ENCODE assay signal across 1 cellular context in the genomic region with DNA sequence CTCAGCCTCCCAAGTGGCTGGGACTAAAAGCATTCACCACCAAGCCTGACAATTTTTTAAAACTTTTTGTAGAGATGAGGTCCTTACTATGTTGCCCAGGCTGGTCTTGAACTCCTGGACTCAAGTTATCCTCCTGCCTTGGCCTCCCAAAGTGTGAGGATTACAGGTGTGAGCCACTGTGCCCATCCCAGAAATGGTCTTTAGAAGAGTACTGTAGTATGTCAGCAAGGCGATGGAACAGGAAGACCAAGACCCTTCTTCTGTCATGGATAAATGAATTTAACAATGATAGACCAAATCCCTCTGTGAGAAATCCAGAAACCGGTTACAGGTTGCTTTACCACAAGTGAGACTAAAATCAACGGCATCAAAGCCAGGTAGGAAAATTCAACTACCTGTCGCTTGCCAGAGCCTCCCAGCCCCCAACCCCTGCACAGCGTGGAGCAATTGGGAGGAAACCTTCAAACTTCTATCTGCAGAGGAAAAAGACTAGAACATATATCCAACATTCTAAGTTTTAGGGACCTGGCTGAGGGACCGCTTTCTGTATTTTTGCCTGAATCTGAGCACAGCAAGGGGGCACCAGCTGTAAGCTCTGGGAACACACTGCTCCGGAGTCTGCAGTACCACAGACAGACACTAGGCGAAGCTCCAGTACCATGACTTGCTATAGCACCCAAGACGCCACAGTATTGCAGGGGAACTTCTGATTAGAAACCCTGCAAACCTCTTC.
A peak's percentile ranks its signal among the peaks of the same experiment; 100 is the strongest.
TF ChIP-seq lines count a peak whose summit lies in the region.

No MANE protein-coding gene starts in this region.

TF ChIP-seq in HepG2, 621 proteins besides CTCF, POLR2A, EP300 and RAD21 (continued from another document and continues in another):
- TF ChIP-seq, protein P1, sequence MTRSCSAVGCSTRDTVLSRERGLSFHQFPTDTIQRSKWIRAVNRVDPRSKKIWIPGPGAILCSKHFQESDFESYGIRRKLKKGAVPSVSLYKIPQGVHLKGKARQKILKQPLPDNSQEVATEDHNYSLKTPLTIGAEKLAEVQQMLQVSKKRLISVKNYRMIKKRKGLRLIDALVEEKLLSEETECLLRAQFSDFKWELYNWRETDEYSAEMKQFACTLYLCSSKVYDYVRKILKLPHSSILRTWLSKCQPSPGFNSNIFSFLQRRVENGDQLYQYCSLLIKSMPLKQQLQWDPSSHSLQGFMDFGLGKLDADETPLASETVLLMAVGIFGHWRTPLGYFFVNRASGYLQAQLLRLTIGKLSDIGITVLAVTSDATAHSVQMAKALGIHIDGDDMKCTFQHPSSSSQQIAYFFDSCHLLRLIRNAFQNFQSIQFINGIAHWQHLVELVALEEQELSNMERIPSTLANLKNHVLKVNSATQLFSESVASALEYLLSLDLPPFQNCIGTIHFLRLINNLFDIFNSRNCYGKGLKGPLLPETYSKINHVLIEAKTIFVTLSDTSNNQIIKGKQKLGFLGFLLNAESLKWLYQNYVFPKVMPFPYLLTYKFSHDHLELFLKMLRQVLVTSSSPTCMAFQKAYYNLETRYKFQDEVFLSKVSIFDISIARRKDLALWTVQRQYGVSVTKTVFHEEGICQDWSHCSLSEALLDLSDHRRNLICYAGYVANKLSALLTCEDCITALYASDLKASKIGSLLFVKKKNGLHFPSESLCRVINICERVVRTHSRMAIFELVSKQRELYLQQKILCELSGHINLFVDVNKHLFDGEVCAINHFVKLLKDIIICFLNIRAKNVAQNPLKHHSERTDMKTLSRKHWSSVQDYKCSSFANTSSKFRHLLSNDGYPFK (CRISPR knock-in tag; IDR thresholded peaks at IDR 0.05; ENCODE audit: borderline replicate concordance), result no peak
- TF ChIP-seq SOX13 (IDR thresholded peaks at IDR 0.05) (no peak), SOX13 (CRISPR knock-in tag; conservative IDR thresholded peaks at IDR 0.05 in 1 of 2, IDR thresholded peaks at IDR 0.05 in 1 of 2) (peak in 1 of 2 experiments; percentile 39; a peak in 1 of 4 replicates), NR2F6 (IDR thresholded peaks at IDR 0.05) (no peak), NR2F6 (CRISPR knock-in tag; IDR thresholded peaks at IDR 0.05) (no peak), ZNF572 (CRISPR knock-in tag; IDR thresholded peaks at IDR 0.05) (no peak), RBM39 (IDR thresholded peaks at IDR 0.05; ENCODE audit: low read depth, low read length, poor library complexity, severe bottlenecking) (no peak), REXO4 (CRISPR knock-in tag; IDR thresholded peaks at IDR 0.05; ENCODE audit: borderline replicate concordance) (no peak), GABPA (IDR thresholded peaks at IDR 0.05; ENCODE audit: low read depth, low read length) (no peak), GABPA (CRISPR knock-in tag; IDR thresholded peaks at IDR 0.05; ENCODE audit: low read depth) (no peak), ZNF101 (CRISPR knock-in tag; IDR thresholded peaks at IDR 0.05; ENCODE audit: borderline replicate concordance, low read depth) (no peak), NONO (IDR thresholded peaks at IDR 0.05) (no peak), NONO (CRISPR knock-in tag; conservative IDR thresholded peaks at IDR 0.05) (no peak), ZNF337 (CRISPR knock-in tag; IDR thresholded peaks at IDR 0.05; ENCODE audit: borderline replicate concordance, low read depth) (no peak), ZMYM4 (CRISPR knock-in tag; IDR thresholded peaks at IDR 0.05) (0 out of 2 replicates have a peak, but pooled peaks have one; percentile 43), KAT7 (CRISPR knock-in tag; IDR thresholded peaks at IDR 0.05; ENCODE audit: borderline replicate concordance) (no peak), SALL1 (CRISPR knock-in tag; IDR thresholded peaks at IDR 0.05) (peak; percentile 29; the same call in 1 of the 2 replicates), NFIB (CRISPR knock-in tag; IDR thresholded peaks at IDR 0.05; ENCODE audit: borderline replicate concordance) (no peak), GTF2F1 (IDR thresholded peaks at IDR 0.05; ENCODE audit: low read length) (0 out of 2 replicates have a peak, but pooled peaks have one; percentile 27), TARDBP (CRISPR knock-in tag; IDR thresholded peaks at IDR 0.05) (0 out of 2 replicates have a peak, but pooled peaks have one; percentile 26), ZNF839 (CRISPR knock-in tag; IDR thresholded peaks at IDR 0.05; ENCODE audit: borderline replicate concordance) (no peak), ZNF180 (CRISPR knock-in tag; IDR thresholded peaks at IDR 0.05; ENCODE audit: borderline replicate concordance, low read depth) (no peak), FOSL2 (CRISPR knock-in tag; IDR thresholded peaks at IDR 0.05) (peak; percentile 44), SAP130 (CRISPR knock-in tag; IDR thresholded peaks at IDR 0.05; ENCODE audit: low read depth) (peak; percentile 33; the same call in 1 of the 2 replicates), MEIS1 (CRISPR knock-in tag; IDR thresholded peaks at IDR 0.05; ENCODE audit: borderline replicate concordance) (0 out of 2 replicates have a peak, but pooled peaks have one; percentile 54), CCDC6 (CRISPR knock-in tag; IDR thresholded peaks at IDR 0.05) (0 out of 2 replicates have a peak, but pooled peaks have one; percentile 43), POLR2G (IDR thresholded peaks at IDR 0.05; ENCODE audit: low read depth, low read length) (no peak), SP2 (CRISPR knock-in tag; IDR thresholded peaks at IDR 0.05) (no peak), SP140L (CRISPR knock-in tag; IDR thresholded peaks at IDR 0.05; ENCODE audit: borderline replicate concordance) (no peak; the same call in 1 of the 2 replicates), ZNF782 (CRISPR knock-in tag; IDR thresholded peaks at IDR 0.05; ENCODE audit: borderline replicate concordance) (peak; percentile 31; the same call in 1 of the 2 replicates), HMG20A (CRISPR knock-in tag; IDR thresholded peaks at IDR 0.05; ENCODE audit: borderline replicate concordance) (no peak), KDM2A (CRISPR knock-in tag; IDR thresholded peaks at IDR 0.05; ENCODE audit: borderline replicate concordance, low read depth) (0 out of 2 replicates have a peak, but pooled peaks have one; percentile 46), ZNF678 (CRISPR knock-in tag; IDR thresholded peaks at IDR 0.05) (no peak), MIER2 (CRISPR knock-in tag; IDR thresholded peaks at IDR 0.05) (no peak), RFXANK (CRISPR knock-in tag; IDR thresholded peaks at IDR 0.05) (0 out of 2 replicates have a peak, but pooled peaks have one; percentile 18), ZNF703 (CRISPR knock-in tag; IDR thresholded peaks at IDR 0.05; ENCODE audit: borderline replicate concordance) (no peak), STAG1 (CRISPR knock-in tag; IDR thresholded peaks at IDR 0.05) (peak; percentile 98)
- TF ChIP-seq, protein P2, sequence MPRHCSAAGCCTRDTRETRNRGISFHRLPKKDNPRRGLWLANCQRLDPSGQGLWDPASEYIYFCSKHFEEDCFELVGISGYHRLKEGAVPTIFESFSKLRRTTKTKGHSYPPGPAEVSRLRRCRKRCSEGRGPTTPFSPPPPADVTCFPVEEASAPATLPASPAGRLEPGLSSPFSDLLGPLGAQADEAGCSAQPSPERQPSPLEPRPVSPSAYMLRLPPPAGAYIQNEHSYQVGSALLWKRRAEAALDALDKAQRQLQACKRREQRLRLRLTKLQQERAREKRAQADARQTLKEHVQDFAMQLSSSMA (CRISPR knock-in tag; IDR thresholded peaks at IDR 0.05), result no peak
- TF ChIP-seq, protein P3, sequence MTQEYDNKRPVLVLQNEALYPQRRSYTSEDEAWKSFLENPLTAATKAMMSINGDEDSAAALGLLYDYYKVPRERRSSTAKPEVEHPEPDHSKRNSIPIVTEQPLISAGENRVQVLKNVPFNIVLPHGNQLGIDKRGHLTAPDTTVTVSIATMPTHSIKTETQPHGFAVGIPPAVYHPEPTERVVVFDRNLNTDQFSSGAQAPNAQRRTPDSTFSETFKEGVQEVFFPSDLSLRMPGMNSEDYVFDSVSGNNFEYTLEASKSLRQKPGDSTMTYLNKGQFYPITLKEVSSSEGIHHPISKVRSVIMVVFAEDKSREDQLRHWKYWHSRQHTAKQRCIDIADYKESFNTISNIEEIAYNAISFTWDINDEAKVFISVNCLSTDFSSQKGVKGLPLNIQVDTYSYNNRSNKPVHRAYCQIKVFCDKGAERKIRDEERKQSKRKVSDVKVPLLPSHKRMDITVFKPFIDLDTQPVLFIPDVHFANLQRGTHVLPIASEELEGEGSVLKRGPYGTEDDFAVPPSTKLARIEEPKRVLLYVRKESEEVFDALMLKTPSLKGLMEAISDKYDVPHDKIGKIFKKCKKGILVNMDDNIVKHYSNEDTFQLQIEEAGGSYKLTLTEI (CRISPR knock-in tag; conservative IDR thresholded peaks at IDR 0.05), result no peak
- TF ChIP-seq, protein P4, sequence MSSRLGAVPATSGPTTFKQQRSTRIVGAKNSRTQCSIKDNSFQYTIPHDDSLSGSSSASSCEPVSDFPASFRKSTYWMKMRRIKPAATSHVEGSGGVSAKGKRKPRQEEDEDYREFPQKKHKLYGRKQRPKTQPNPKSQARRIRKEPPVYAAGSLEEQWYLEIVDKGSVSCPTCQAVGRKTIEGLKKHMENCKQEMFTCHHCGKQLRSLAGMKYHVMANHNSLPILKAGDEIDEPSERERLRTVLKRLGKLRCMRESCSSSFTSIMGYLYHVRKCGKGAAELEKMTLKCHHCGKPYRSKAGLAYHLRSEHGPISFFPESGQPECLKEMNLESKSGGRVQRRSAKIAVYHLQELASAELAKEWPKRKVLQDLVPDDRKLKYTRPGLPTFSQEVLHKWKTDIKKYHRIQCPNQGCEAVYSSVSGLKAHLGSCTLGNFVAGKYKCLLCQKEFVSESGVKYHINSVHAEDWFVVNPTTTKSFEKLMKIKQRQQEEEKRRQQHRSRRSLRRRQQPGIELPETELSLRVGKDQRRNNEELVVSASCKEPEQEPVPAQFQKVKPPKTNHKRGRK (CRISPR knock-in tag; IDR thresholded peaks at IDR 0.05), result no peak
- TF ChIP-seq, protein P5, sequence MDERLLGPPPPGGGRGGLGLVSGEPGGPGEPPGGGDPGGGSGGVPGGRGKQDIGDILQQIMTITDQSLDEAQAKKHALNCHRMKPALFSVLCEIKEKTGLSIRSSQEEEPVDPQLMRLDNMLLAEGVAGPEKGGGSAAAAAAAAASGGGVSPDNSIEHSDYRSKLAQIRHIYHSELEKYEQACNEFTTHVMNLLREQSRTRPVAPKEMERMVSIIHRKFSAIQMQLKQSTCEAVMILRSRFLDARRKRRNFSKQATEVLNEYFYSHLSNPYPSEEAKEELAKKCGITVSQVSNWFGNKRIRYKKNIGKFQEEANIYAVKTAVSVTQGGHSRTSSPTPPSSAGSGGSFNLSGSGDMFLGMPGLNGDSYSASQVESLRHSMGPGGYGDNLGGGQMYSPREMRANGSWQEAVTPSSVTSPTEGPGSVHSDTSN (CRISPR knock-in tag; IDR thresholded peaks at IDR 0.05), result no peak
- TF ChIP-seq, protein P6, sequence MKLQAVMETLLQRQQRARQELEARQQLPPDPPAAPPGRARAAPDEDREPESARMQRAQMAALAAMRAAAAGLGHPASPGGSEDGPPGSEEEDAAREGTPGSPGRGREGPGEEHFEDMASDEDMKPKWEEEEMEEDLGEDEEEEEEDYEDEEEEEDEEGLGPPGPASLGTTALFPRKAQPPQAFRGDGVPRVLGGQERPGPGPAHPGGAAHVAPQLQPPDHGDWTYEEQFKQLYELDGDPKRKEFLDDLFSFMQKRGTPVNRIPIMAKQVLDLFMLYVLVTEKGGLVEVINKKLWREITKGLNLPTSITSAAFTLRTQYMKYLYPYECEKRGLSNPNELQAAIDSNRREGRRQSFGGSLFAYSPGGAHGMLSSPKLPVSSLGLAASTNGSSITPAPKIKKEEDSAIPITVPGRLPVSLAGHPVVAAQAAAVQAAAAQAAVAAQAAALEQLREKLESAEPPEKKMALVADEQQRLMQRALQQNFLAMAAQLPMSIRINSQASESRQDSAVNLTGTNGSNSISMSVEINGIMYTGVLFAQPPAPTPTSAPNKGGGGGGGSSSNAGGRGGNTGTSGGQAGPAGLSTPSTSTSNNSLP (IDR thresholded peaks at IDR 0.05; ENCODE audit: low read depth, low read length), result no peak
- TF ChIP-seq, protein P7, sequence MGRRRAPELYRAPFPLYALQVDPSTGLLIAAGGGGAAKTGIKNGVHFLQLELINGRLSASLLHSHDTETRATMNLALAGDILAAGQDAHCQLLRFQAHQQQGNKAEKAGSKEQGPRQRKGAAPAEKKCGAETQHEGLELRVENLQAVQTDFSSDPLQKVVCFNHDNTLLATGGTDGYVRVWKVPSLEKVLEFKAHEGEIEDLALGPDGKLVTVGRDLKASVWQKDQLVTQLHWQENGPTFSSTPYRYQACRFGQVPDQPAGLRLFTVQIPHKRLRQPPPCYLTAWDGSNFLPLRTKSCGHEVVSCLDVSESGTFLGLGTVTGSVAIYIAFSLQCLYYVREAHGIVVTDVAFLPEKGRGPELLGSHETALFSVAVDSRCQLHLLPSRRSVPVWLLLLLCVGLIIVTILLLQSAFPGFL (CRISPR knock-in tag; IDR thresholded peaks at IDR 0.05), result no peak
- TF ChIP-seq, protein P8, sequence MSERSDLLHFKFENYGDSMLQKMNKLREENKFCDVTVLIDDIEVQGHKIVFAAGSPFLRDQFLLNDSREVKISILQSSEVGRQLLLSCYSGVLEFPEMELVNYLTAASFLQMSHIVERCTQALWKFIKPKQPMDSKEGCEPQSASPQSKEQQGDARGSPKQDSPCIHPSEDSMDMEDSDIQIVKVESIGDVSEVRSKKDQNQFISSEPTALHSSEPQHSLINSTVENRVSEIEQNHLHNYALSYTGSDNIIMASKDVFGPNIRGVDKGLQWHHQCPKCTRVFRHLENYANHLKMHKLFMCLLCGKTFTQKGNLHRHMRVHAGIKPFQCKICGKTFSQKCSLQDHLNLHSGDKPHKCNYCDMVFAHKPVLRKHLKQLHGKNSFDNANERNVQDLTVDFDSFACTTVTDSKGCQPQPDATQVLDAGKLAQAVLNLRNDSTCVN (CRISPR knock-in tag; IDR thresholded peaks at IDR 0.05; ENCODE audit: borderline replicate concordance), result 0 out of 2 replicates have a peak, but pooled peaks have one; percentile 16
- TF ChIP-seq, protein P9, sequence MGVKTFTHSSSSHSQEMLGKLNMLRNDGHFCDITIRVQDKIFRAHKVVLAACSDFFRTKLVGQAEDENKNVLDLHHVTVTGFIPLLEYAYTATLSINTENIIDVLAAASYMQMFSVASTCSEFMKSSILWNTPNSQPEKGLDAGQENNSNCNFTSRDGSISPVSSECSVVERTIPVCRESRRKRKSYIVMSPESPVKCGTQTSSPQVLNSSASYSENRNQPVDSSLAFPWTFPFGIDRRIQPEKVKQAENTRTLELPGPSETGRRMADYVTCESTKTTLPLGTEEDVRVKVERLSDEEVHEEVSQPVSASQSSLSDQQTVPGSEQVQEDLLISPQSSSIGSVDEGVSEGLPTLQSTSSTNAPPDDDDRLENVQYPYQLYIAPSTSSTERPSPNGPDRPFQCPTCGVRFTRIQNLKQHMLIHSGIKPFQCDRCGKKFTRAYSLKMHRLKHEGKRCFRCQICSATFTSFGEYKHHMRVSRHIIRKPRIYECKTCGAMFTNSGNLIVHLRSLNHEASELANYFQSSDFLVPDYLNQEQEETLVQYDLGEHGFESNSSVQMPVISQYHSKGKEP (CRISPR knock-in tag; IDR thresholded peaks at IDR 0.05), result no peak
- TF ChIP-seq, protein P10, sequence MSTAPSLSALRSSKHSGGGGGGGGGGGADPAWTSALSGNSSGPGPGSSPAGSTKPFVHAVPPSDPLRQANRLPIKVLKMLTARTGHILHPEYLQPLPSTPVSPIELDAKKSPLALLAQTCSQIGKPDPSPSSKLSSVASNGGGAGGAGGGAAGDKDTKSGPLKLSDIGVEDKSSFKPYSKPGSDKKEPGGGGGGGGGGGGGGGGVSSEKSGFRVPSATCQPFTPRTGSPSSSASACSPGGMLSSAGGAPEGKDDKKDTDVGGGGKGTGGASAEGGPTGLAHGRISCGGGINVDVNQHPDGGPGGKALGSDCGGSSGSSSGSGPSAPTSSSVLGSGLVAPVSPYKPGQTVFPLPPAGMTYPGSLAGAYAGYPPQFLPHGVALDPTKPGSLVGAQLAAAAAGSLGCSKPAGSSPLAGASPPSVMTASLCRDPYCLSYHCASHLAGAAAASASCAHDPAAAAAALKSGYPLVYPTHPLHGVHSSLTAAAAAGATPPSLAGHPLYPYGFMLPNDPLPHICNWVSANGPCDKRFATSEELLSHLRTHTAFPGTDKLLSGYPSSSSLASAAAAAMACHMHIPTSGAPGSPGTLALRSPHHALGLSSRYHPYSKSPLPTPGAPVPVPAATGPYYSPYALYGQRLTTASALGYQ (CRISPR knock-in tag; IDR thresholded peaks at IDR 0.05), result no peak
